24 cellular contexts compared by ENCODE assay signal in genomic region chr7:3234051-3234450, GRCh38.
"Had no signal": no experiment of that assay in that cellular context is flagged by ENCODE, and none has a peak within 500 bp of the region (broad histone marks: within the 10 kb centered on the region; RNA-seq: fewer than 3 reads in every experiment).

No MANE protein-coding gene starts in this region.

- H3K4me3 ChIP-seq: K562, SJSA1, SK-N-MC had no signal

- H3K36me3 ChIP-seq: SJSA1 had no signal

- H3K9me3 ChIP-seq: SJSA1 had no signal

- H3K4me2 ChIP-seq: KMS-11 had no signal

- H3K36me3 Mint-ChIP-seq: IgD-negative memory B cell had no signal

- ATAC-seq: K562 had no signal

- H3K9ac ChIP-seq: KMS-11 had no signal

- DNase-seq: Kasumi-1, MM.1S, NCI-H1048, NCI-H1105 treated with DMSO at 0.1 percent for 48 hours, NCI-H1417 treated with DMSO at 0.1 percent for 48 hours, NCI-H146, NCI-H187, NCI-H2029, NCI-H2081 treated with DMSO at 0.1 percent for 48 hours, NCI-H2171 treated with DMSO at 0.1 percent for 48 hours, NCI-H345, NCI-H446 treated with DMSO at 0.1 percent for 48 hours, NCI-H524, NCI-H69, NCI-H774, Right ventricle myocardium superior, RPMI8226, SIG-M5 had no signal

- H3K27me3 ChIP-seq: SJSA1 had no signal

- H3K27ac ChIP-seq: HL-60, KMS-11, SJSA1, SK-N-MC had no signal

- H3K4me1 ChIP-seq: SJSA1 had no signal

- H3K4me3 Mint-ChIP-seq: IgD-negative memory B cell had no signal

- H3K27ac Mint-ChIP-seq: IgD-negative memory B cell had no signal
